8 cellular contexts compared by ENCODE assay signal in the genomic region with DNA sequence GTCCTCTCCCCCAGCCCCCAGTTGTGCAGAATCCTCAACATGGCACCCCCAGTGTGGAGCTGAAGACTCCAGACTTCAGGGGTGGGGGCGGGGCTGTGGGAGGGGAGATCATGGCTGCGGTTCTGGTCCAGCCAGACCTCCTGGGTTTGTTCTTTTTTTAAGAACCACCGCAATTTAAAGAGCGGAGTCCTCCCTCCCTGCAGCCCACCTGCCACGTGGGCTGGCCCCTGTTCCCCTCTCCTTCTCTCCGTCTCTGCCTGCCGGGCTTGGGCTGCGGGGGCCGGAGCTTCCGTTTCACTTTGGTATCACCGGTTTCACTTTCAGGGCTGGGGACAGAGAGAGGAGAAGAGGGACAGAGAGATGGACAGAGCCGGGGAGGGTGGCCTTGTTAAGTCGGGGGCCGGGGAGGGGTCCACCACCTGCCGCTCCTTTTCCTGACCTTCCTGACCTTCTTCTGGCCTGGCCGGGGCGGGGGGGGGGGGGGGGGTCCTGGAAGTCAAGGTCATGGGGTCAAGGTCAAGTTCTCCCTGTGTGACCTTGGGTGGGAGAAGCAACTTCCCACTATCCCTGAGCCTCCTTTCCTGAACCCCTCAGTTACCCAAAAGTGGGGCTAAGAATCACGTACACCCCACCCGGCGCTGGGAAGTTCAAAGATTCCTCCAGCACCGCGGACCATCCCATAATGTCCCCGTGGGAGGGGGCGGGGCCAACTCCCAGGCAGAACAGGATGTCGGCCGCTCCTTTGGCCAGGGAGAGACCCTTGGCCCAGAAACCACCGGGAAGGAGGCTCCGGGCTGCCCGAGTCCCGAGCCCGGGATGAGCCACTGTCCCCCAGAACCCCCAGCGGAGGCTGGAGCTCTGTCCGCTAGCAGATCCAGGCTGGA. TPM values are rescaled to one million over a fixed set of nuclear protein-coding genes. Genes with fewer than 3 reads are reported as not detected.
DNase-seq lines count a peak whose midpoint lies in the region; ATAC-seq and TF ChIP-seq lines count a peak whose summit lies in the region.

No MANE protein-coding gene starts in this region.

- no peaks in the 10 kb centered on the region for H3K27me3 Mint-ChIP-seq in activated T-helper 17 cell treated with anti-CD3 and anti-CD28 coated beads, Interleukin-2, amount 50 U/mL, for 72 hours

- peaks cover 10% of the 10 kb centered on the region for H3K4me1 Mint-ChIP-seq in activated T-helper 17 cell treated with anti-CD3 and anti-CD28 coated beads, Interleukin-2, amount 50 U/mL, for 72 hours

- peak overlapping the region; percentile 73 to 81 for H3K27ac ChIP-seq in right atrium auricular region
- H3K27ac ChIP-seq in spleen = peak overlapping the region; percentile 83 to 95 (median 92)

- peak overlapping the region; percentile 78 for H3K27ac Mint-ChIP-seq in activated T-helper 17 cell treated with anti-CD3 and anti-CD28 coated beads, Interleukin-2, amount 50 U/mL, for 72 hours

- DNase-seq in CMK (ENCODE audit: low read depth) (peak; percentile 75), M059J (ENCODE audit: low read depth) (peak; percentile 58), right atrium auricular region (ENCODE audit: low spot score) (no peak), spleen (peak; percentile 93)

- peak; percentile 59 for ATAC-seq in activated T-helper 17 cell treated with anti-CD3 and anti-CD28 coated beads, Interleukin-2, amount 50 U/mL, for 72 hours (replicated peaks)
- no peak for ATAC-seq in HG03135 (IDR thresholded peaks at IDR 0.05; ENCODE audit: unreplicated experiment)
- no peak for ATAC-seq in GM18511 (IDR thresholded peaks at IDR 0.05; ENCODE audit: unreplicated experiment)
- no peak for ATAC-seq in HG02938 (IDR thresholded peaks at IDR 0.05; ENCODE audit: unreplicated experiment)

- H3K27me3 ChIP-seq in right atrium auricular region = no peaks in the 10 kb centered on the region
- no peaks in the 10 kb centered on the region for H3K27me3 ChIP-seq in spleen (replicated peaks in 1 of 7)

- TF ChIP-seq POLR2A in spleen (IDR thresholded peaks at IDR 0.05) = no peak

- WGBS in spleen, 5 donors = 2 to 20% (median 12%) methylated on average over 16 to 32 of the region's 33 CpGs

- no peak for TF ChIP-seq CTCF in right atrium auricular region (IDR thresholded peaks at IDR 0.05)
- no peak for TF ChIP-seq CTCF in spleen (IDR thresholded peaks at IDR 0.05 in 8 of 11, conservative IDR thresholded peaks at IDR 0.05 in 3 of 11)

- H3K4me1 ChIP-seq in right atrium auricular region (peaks cover 0 to 17% of the 10 kb centered on the region in 2 donors), spleen (peaks cover 8 to 70% (median 23%) of the 10 kb centered on the region in 6 donors)

- H3K36me3 Mint-ChIP-seq in activated T-helper 17 cell treated with anti-CD3 and anti-CD28 coated beads, Interleukin-2, amount 50 U/mL, for 72 hours (ENCODE audit: low read depth) = no peaks in the 10 kb centered on the region

- intact Hi-C loops in spleen (cut with DNase I; ENCODE audit: low total_unique reads) = no loop called here

- no peaks in the 10 kb centered on the region for H3K9me3 Mint-ChIP-seq in activated T-helper 17 cell treated with anti-CD3 and anti-CD28 coated beads, Interleukin-2, amount 50 U/mL, for 72 hours

- H3K36me3 ChIP-seq in right atrium auricular region (no peaks in the 10 kb centered on the region), spleen (no peaks in the 10 kb centered on the region)

- H3K9me3 ChIP-seq in right atrium auricular region = no peaks in the 10 kb centered on the region
- no peaks in the 10 kb centered on the region for H3K9me3 ChIP-seq in spleen

- H3K4me3 ChIP-seq in right atrium auricular region (peak overlapping the region; percentile 43 to 64), spleen (peak overlapping the region; percentile 31 to 75 (median 45))

- H3K4me3 Mint-ChIP-seq in activated T-helper 17 cell treated with anti-CD3 and anti-CD28 coated beads, Interleukin-2, amount 50 U/mL, for 72 hours = peak overlapping the region; percentile 66

RNA-seq across cellular contexts. Expression of a gene that starts 11.3 kb away (rescaled TPM):
- 6.1 and 17.7 TPM in 2 replicates for total RNA-seq in M059J (2014; rRNA removed; shearing (Covaris generic))
- 10 to 100 TPM; 38.5 to 41.3 TPM for total RNA-seq in activated T-helper 17 cell treated with anti-CD3 and anti-CD28 coated beads, Interleukin-2, amount 50 U/mL, for 72 hours
- 10 to 100 TPM; 33.8 to 50.0 TPM for total RNA-seq in right atrium auricular region
- 10 to 100 TPM; 43.0 to 68.1 (median 53.7) TPM for total RNA-seq in spleen
- polyA plus RNA-seq in spleen = 10 to 100 TPM in 1 of 3 donors, 1 to 10 TPM in 2; 4.0 to 15.2 (median 4.2) TPM

RNA-seq across cellular contexts. Expression of a gene that starts 45.9 kb away (rescaled TPM):
- 115 and 162 TPM in 2 replicates for total RNA-seq in M059J (2014; rRNA removed; shearing (Covaris generic))
- total RNA-seq in activated T-helper 17 cell treated with anti-CD3 and anti-CD28 coated beads, Interleukin-2, amount 50 U/mL, for 72 hours = 100 to 1,000 TPM; 143 to 155 TPM
- total RNA-seq in right atrium auricular region (10 to 100 TPM; 82.2 to 97.4 TPM), spleen (100 to 1,000 TPM in 5 of 7 donors, 10 to 100 TPM in 2; 95.3 to 131 (median 101) TPM)
- 100 to 1,000 TPM; 117 to 165 (median 160) TPM for polyA plus RNA-seq in spleen
